Comparison of ENCODE assay signal across 1 cellular context in the genomic region with DNA sequence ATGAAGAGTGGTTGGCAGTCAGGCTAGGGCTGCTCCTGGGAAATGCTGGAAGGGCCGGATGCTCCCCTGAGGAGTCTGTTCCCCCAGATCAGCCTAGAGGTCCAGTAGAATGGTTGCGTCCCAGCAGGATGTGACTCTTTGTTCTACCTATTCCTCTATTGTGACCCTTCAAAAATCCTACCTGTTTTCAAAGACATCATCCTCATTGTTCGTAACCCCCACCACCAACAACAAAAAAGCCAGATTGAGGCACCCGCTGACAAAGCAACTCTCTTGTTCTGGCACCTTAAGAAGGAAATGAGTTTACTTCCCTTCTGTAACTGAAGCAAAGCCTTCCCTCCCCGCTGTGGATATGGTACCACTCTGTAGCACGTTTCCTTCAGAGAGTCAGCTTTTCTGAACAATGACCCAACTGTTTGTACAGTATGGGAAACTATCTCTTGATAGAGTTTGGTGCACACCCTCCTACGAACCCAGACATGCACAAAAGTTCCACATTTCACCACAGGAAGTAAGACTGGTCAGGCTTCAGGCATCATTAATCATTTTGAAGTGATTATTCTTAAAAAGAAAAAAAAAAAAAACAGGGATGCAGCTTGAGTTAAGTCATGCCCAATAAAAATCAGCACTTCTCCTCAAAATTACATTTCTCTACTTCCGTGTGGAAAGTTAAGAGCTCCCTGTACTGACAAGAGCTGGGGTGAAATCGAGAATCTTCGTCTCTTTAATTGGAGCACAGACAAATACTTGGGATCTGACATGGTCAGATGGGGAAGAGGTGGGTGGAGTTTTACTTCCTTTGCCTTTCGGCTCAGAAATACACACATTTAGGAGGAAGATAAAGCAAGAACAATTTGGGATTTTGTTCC.
TF ChIP-seq lines count a peak whose summit lies in the region.

No MANE protein-coding gene starts in this region.

TF ChIP-seq in IMR-90, 13 proteins besides CTCF, POLR2A, EP300 and RAD21 (continued from another document):
- TF ChIP-seq, protein P1, sequence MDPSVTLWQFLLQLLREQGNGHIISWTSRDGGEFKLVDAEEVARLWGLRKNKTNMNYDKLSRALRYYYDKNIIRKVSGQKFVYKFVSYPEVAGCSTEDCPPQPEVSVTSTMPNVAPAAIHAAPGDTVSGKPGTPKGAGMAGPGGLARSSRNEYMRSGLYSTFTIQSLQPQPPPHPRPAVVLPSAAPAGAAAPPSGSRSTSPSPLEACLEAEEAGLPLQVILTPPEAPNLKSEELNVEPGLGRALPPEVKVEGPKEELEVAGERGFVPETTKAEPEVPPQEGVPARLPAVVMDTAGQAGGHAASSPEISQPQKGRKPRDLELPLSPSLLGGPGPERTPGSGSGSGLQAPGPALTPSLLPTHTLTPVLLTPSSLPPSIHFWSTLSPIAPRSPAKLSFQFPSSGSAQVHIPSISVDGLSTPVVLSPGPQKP (IDR thresholded peaks at IDR 0.05; ENCODE audit: borderline replicate concordance, low read depth, low read length) = no peak
- TF ChIP-seq MXI1 (IDR thresholded peaks at IDR 0.05; ENCODE audit: borderline replicate concordance, low read depth, low read length) (no peak), NFE2L2 (IDR thresholded peaks at IDR 0.05; ENCODE audit: low read depth, low read length) (no peak), RCOR1 (IDR thresholded peaks at IDR 0.05; ENCODE audit: insufficient replicate concordance, low read length) (no peak), RFX5 (IDR thresholded peaks at IDR 0.05; ENCODE audit: low read depth, low read length) (no peak), MAZ (IDR thresholded peaks at IDR 0.05; ENCODE audit: borderline replicate concordance, low read depth, low read length) (no peak), SMC3 (IDR thresholded peaks at IDR 0.05; ENCODE audit: low read depth, low read length) (no peak)
- TF ChIP-seq, protein P2, sequence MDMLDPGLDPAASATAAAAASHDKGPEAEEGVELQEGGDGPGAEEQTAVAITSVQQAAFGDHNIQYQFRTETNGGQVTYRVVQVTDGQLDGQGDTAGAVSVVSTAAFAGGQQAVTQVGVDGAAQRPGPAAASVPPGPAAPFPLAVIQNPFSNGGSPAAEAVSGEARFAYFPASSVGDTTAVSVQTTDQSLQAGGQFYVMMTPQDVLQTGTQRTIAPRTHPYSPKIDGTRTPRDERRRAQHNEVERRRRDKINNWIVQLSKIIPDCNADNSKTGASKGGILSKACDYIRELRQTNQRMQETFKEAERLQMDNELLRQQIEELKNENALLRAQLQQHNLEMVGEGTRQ (IDR thresholded peaks at IDR 0.05; ENCODE audit: low read depth, low read length) = no peak
